ENCODE assay signal across 8 cellular contexts in the genomic region with DNA sequence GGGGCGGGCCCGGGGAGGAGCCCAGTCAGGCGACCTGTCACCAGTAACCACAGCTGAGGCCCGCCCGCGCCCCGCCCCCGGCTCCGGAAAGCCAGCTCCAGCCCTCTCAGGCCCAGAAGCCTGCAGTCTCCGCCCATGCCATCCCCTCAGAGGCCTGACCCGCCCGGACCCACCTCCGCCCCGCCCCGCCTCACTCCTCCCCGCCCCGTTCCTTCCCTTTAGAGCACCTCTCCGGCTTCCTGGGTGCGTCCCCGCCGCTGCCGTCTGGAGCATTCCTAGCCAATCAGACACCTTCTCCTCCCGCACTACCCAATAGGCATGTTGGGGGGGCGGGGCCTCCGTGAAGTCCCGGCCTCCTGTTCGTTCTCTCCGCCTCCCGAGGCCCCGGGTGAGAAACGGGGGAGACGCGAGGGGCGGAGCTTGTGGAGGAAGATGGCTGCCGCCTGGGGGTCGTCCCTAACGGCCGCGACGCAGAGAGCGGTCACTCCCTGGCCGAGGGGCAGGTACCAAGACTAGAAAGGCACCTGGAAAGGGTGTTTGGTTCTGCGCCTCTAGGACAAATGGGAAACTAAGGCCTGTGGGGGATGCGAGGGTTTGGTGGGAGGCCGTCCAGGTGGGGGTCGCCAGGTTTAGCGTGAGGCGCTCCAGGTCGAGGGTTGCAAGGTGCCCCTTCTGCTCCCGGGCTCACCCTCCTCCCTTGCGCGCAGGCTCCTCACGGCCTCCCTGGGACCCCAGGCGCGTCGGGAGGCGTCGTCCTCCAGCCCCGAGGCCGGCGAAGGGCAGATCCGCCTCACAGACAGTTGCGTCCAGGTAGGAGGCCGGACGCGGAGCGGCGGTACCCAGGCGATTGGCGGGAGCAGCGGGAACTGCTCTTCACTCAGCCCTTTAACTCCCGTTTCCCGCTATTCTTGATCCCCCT.
DNase-seq lines count a peak whose midpoint lies in the region; ATAC-seq and TF ChIP-seq lines count a peak whose summit lies in the region.

A gene with protein sequence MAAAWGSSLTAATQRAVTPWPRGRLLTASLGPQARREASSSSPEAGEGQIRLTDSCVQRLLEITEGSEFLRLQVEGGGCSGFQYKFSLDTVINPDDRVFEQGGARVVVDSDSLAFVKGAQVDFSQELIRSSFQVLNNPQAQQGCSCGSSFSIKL (plus strand): TSS at position 423 of the 919 bp plus-strand sequence. CDS start 10 bp downstream, at position 433.

- H3K4me3 Mint-ChIP-seq in central memory CD8-positive, alpha-beta T cell, result no peak within 1 kb of the TSS

- peaks cover 10% of the 10 kb centered on the region for H3K36me3 Mint-ChIP-seq in central memory CD8-positive, alpha-beta T cell (ENCODE audit: insufficient read depth)

- peak within 1 kb of the TSS; percentile 75 for H3K4me3 ChIP-seq in AG09309 (ENCODE audit: control insufficient read depth, low read depth, low read length)

- ATAC-seq in GM19025 (IDR thresholded peaks at IDR 0.05; ENCODE audit: low read depth, unreplicated experiment) (peak; percentile 87), HG03342 (IDR thresholded peaks at IDR 0.05; ENCODE audit: unreplicated experiment) (peak; percentile 88)
- peak; percentile 96 for ATAC-seq in central memory CD8-positive, alpha-beta T cell (replicated peaks; ENCODE audit: extremely low read depth, poor library complexity, severe bottlenecking)

- DNase-seq in AG09309 (ENCODE audit: low read depth) (peak; percentile 96), NCI-H446 (lab: John Stamatoyannopoulos, UW) (peak; percentile 97 to 99), islet precursor cell (peak; percentile 100)
- peak; percentile 98 for DNase-seq in activated CD4-positive, CD25-positive, alpha-beta regulatory T cell treated with anti-CD3 and anti-CD28 coated beads, Interleukin-2, amount 50 U/mL, for 16 hours (ENCODE audit: low read depth, low spot score)
- peak; percentile 97 to 98 for DNase-seq in central memory CD8-positive, alpha-beta T cell (ENCODE audit: low spot score in 2 of 2)
- peak; percentile 99 to 100 (median 99) for DNase-seq in stimulated activated CD4-positive, alpha-beta T cell treated with anti-CD3 and anti-CD28 coated beads, Interleukin-12 subunit alpha, Interleukin-12 subunit beta, amount 100 ng/mL, for 48 hours (ENCODE audit: low read depth in 2 of 3, low spot score in 1 of 3)

- H3K9me3 Mint-ChIP-seq in central memory CD8-positive, alpha-beta T cell, result no peaks in the 10 kb centered on the region

- H3K27me3 Mint-ChIP-seq in central memory CD8-positive, alpha-beta T cell, result no peaks in the 10 kb centered on the region

- no peak for TF ChIP-seq CTCF in AG09309 (IDR thresholded peaks at IDR 0.05; ENCODE audit: control insufficient read depth, insufficient read depth, low read depth, low read length, missing control alignments)

- no peak within 1 kb of the TSS for H3K27ac Mint-ChIP-seq in central memory CD8-positive, alpha-beta T cell (ENCODE audit: low read depth)

- peaks cover 19% of the 10 kb centered on the region for H3K4me1 Mint-ChIP-seq in central memory CD8-positive, alpha-beta T cell

Comparison
In these comparisons a context has a peak if more than half of its experiments do, and no peak if none do; other contexts are left out.
1. Peak in every context shown above with its lines: DNase-seq, ATAC-seq and H3K4me3 ChIP-seq.